Comparison of ENCODE assay signal across 1 cellular context in the genomic region with DNA sequence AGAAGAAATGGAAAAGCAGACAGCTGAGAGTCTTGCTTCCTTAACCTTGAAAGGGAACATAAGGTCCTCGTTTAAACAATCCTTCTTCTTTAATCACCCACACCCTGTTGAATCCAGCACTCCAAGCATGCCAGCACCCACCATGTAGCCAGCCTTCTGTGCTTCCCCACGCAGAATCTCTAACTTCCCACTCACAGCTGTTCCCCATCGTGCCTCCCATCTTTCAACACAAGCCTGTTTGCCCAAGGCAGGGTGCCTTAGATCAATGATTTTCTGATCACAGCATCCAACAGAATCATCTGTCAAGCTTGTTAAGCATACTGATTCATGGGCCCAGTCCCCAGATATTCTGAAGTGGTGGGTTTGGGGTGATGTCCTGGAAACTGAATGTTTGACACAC.
TF ChIP-seq lines count a peak whose summit lies in the region.

No MANE protein-coding gene starts in this region.

TF ChIP-seq in GM23338, 12 proteins besides CTCF, POLR2A, EP300 and RAD21 (continued from another document):
- TF ChIP-seq, protein P1, sequence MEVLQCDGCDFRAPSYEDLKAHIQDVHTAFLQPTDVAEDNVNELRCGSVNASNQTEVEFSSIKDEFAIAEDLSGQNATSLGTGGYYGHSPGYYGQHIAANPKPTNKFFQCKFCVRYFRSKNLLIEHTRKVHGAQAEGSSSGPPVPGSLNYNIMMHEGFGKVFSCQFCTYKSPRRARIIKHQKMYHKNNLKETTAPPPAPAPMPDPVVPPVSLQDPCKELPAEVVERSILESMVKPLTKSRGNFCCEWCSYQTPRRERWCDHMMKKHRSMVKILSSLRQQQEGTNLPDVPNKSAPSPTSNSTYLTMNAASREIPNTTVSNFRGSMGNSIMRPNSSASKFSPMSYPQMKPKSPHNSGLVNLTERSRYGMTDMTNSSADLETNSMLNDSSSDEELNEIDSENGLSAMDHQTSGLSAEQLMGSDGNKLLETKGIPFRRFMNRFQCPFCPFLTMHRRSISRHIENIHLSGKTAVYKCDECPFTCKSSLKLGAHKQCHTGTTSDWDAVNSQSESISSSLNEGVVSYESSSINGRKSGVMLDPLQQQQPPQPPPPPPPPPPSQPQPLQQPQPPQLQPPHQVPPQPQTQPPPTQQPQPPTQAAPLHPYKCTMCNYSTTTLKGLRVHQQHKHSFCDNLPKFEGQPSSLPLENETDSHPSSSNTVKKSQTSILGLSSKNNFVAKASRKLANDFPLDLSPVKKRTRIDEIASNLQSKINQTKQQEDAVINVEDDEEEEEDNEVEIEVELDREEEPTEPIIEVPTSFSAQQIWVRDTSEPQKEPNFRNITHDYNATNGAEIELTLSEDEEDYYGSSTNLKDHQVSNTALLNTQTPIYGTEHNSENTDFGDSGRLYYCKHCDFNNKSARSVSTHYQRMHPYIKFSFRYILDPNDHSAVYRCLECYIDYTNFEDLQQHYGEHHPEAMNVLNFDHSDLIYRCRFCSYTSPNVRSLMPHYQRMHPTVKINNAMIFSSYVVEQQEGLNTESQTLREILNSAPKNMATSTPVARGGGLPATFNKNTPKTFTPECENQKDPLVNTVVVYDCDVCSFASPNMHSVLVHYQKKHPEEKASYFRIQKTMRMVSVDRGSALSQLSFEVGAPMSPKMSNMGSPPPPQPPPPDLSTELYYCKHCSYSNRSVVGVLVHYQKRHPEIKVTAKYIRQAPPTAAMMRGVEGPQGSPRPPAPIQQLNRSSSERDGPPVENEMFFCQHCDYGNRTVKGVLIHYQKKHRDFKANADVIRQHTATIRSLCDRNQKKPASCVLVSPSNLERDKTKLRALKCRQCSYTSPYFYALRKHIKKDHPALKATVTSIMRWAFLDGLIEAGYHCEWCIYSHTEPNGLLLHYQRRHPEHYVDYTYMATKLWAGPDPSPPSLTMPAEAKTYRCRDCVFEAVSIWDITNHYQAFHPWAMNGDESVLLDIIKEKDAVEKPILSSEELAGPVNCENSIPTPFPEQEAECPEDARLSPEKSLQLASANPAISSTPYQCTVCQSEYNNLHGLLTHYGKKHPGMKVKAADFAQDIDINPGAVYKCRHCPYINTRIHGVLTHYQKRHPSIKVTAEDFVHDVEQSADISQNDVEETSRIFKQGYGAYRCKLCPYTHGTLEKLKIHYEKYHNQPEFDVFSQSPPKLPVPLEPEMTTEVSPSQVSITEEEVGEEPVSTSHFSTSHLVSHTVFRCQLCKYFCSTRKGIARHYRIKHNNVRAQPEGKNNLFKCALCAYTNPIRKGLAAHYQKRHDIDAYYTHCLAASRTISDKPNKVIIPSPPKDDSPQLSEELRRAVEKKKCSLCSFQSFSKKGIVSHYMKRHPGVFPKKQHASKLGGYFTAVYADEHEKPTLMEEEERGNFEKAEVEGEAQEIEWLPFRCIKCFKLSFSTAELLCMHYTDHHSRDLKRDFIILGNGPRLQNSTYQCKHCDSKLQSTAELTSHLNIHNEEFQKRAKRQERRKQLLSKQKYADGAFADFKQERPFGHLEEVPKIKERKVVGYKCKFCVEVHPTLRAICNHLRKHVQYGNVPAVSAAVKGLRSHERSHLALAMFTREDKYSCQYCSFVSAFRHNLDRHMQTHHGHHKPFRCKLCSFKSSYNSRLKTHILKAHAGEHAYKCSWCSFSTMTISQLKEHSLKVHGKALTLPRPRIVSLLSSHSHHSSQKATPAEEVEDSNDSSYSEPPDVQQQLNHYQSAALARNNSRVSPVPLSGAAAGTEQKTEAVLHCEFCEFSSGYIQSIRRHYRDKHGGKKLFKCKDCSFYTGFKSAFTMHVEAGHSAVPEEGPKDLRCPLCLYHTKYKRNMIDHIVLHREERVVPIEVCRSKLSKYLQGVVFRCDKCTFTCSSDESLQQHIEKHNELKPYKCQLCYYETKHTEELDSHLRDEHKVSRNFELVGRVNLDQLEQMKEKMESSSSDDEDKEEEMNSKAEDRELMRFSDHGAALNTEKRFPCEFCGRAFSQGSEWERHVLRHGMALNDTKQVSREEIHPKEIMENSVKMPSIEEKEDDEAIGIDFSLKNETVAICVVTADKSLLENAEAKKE (CRISPR knock-in tag; IDR thresholded peaks at IDR 0.05), result no peak
- TF ChIP-seq ZNF331 (CRISPR knock-in tag; IDR thresholded peaks at IDR 0.05; ENCODE audit: low read depth) (no peak), NANOG (IDR thresholded peaks at IDR 0.05; ENCODE audit: borderline replicate concordance) (no peak), POLR2AphosphoS5 (IDR thresholded peaks at IDR 0.05; ENCODE audit: low read depth) (no peak), EZH2 (IDR thresholded peaks at IDR 0.05; ENCODE audit: low read depth, unreplicated experiment) (no peak), STAT1 (IDR thresholded peaks at IDR 0.05; ENCODE audit: unreplicated experiment) (no peak)
- TF ChIP-seq, protein P2, sequence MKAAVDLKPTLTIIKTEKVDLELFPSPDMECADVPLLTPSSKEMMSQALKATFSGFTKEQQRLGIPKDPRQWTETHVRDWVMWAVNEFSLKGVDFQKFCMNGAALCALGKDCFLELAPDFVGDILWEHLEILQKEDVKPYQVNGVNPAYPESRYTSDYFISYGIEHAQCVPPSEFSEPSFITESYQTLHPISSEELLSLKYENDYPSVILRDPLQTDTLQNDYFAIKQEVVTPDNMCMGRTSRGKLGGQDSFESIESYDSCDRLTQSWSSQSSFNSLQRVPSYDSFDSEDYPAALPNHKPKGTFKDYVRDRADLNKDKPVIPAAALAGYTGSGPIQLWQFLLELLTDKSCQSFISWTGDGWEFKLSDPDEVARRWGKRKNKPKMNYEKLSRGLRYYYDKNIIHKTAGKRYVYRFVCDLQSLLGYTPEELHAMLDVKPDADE (IDR thresholded peaks at IDR 0.05), result no peak
